In the genomic region with DNA sequence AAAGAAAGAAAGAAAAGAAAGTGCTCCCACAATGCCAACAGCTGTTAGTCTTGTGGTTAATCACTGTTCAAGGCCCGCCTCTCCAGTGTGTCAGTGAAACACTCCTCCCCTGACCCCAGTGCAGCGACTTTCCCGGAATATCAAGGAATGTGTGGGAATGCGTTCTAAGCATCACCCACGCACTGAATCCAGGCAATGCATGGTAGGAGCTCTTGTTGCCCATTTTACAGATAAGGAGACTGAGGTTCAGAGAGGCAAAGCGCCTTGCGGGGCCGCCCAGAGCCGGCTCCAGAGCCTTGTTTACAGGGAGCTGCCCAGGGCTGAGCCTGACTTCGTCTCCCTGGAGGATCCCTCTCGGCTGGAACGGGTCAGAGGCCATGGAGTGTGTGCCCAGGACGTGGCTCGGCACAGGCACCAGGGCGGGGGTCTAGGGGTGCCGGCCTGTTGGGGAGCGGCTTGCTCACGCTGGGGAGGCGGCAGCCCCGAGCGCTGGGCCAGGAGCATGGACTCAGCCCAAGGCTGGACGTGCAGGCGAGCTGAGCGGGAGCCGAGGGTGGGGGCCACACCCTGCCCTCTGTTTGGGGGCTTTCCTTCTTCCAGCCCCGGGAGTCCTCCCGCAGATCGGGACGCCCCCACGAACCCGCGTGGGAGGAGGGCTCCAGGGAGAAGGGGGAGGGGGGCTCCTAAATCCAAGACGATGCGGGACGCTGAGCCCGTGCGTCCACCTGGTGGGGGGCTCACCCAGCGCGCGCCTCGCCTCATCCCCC, we compare ENCODE assay signal across 8 cellular contexts. TPM values are rescaled to one million over a fixed set of nuclear protein-coding genes. Genes with fewer than 3 reads are reported as not detected.
DNase-seq lines count a peak whose midpoint lies in the region; ATAC-seq and TF ChIP-seq lines count a peak whose summit lies in the region.

No MANE protein-coding gene starts in this region.

- DNase-seq in DND-41 (no peak), fibroblast of mammary gland (ENCODE audit: low read depth) (peak; percentile 95), neural progenitor cell (ENCODE audit: low spot score) (peak; percentile 61), DMS79 (lab: John Stamatoyannopoulos, UW) (no peak)
- DNase-seq in activated CD8-positive, alpha-beta T cell treated with anti-CD3 and anti-CD28 coated beads for 36 hours: peak; percentile 33

- H3K27me3 Mint-ChIP-seq in activated CD8-positive, alpha-beta T cell treated with anti-CD3 and anti-CD28 coated beads for 36 hours: no peaks in the 10 kb centered on the region
- H3K27me3 Mint-ChIP-seq in neural progenitor cell (ENCODE audit: insufficient read depth, low read depth): peaks cover 6% of the 10 kb centered on the region

- peak overlapping the region; percentile 82 for H3K4me3 Mint-ChIP-seq in activated CD8-positive, alpha-beta T cell treated with anti-CD3 and anti-CD28 coated beads for 36 hours
- H3K4me3 Mint-ChIP-seq in neural progenitor cell: peak overlapping the region; percentile 91

- ATAC-seq in DND-41 (ENCODE audit: insufficient read depth, low read depth) (peak; percentile 10; the same call in 2 of the 3 replicates), HG02798 (IDR thresholded peaks at IDR 0.05; ENCODE audit: poor library complexity, unreplicated experiment) (peak; percentile 17), GM21423 (IDR thresholded peaks at IDR 0.05; ENCODE audit: unreplicated experiment) (no peak), GM18502 (IDR thresholded peaks at IDR 0.05; ENCODE audit: poor library complexity, unreplicated experiment) (no peak)
- ATAC-seq in activated CD8-positive, alpha-beta T cell treated with anti-CD3 and anti-CD28 coated beads for 36 hours: peak; percentile 9

- peak overlapping the region; percentile 83 for H3K27ac Mint-ChIP-seq in activated CD8-positive, alpha-beta T cell treated with anti-CD3 and anti-CD28 coated beads for 36 hours
- H3K27ac Mint-ChIP-seq in neural progenitor cell: peak overlapping the region; percentile 90

- H3F3A ChIP-seq in neural progenitor cell (ENCODE audit: low read depth): peaks cover 27% of the 10 kb centered on the region

- no peaks in the 10 kb centered on the region for H4K20me1 ChIP-seq in DND-41 (ENCODE audit: insufficient read depth, low read length)
- H4K20me1 ChIP-seq in neural progenitor cell (ENCODE audit: low read depth): peaks cover 32% of the 10 kb centered on the region

- peaks cover 11% of the 10 kb centered on the region for H3K9me3 Mint-ChIP-seq in activated CD8-positive, alpha-beta T cell treated with anti-CD3 and anti-CD28 coated beads for 36 hours
- H3K9me3 Mint-ChIP-seq in neural progenitor cell: peaks cover 11% of the 10 kb centered on the region

- H3K9ac ChIP-seq in DND-41 (ENCODE audit: low read depth, low read length) (peak overlapping the region; percentile 72), neural progenitor cell (peak overlapping the region; percentile 50)

- CTCF ChIA-PET in activated CD8-positive, alpha-beta T cell treated with anti-CD3 and anti-CD28 coated beads for 36 hours (lab: Charles Lee): interaction anchor here (1.2 to 3.0 kb wide), 5 partner anchors 19 to 164 kb away, joined by 3 to 16 read pairs (median 4); partner anchors contain the start of genes ST6GALNAC4 and TOR2A

- no peak for TF ChIP-seq CTCF in DND-41 (IDR thresholded peaks at IDR 0.05; ENCODE audit: borderline replicate concordance, extremely low read depth, low read length, poor library complexity, severe bottlenecking)
- TF ChIP-seq CTCF in activated CD8-positive, alpha-beta T cell treated with anti-CD3 and anti-CD28 coated beads for 36 hours (IDR thresholded peaks at IDR 0.05): no peak
- TF ChIP-seq CTCF in fibroblast of mammary gland (conservative IDR thresholded peaks at IDR 0.05; ENCODE audit: control insufficient read depth, insufficient read depth, low read depth, low read length): no peak
- no peak for TF ChIP-seq CTCF in neural progenitor cell (IDR thresholded peaks at IDR 0.05)

- peaks cover 46% of the 10 kb centered on the region for H3K36me3 Mint-ChIP-seq in activated CD8-positive, alpha-beta T cell treated with anti-CD3 and anti-CD28 coated beads for 36 hours (ENCODE audit: low read depth)
- H3K36me3 Mint-ChIP-seq in neural progenitor cell: peaks cover 24% of the 10 kb centered on the region

- peak overlapping the region; percentile 71 for H3K4me2 ChIP-seq in DND-41 (ENCODE audit: insufficient read depth, low read length)
- peak overlapping the region; percentile 90 for H3K4me2 ChIP-seq in neural progenitor cell

- H3K4me3 ChIP-seq in DND-41 (ENCODE audit: low read depth in 1 of 2, low read length in 2 of 2) (peak overlapping the region; percentile 51 to 66; a peak in 3 of 4 replicates), fibroblast of mammary gland (ENCODE audit: control insufficient read depth, low read depth, low read length) (peak overlapping the region; percentile 85), neural progenitor cell (peak overlapping the region; percentile 91)

- peak overlapping the region; percentile 75 for H2AFZ ChIP-seq in DND-41 (ENCODE audit: low read depth, low read length)
- peak overlapping the region; percentile 68 for H2AFZ ChIP-seq in neural progenitor cell (replicated peaks)

- POLR2A ChIA-PET in activated CD8-positive, alpha-beta T cell treated with anti-CD3 and anti-CD28 coated beads for 36 hours (lab: Charles Lee): interaction anchor here (1.0 to 3.7 kb wide), 7 partner anchors 11 to 109 kb away, joined by 3 to 19 read pairs (median 4); partner anchors contain the start of gene ST6GALNAC4

- H3K4me1 ChIP-seq in DND-41 (ENCODE audit: insufficient read depth, low read length) (peaks cover 21% of the 10 kb centered on the region), neural progenitor cell (peaks cover 23% of the 10 kb centered on the region)

- H3K27ac ChIP-seq in DND-41 (ENCODE audit: low read length) (peak overlapping the region; percentile 55; the same call in 1 of the 2 replicates), neural progenitor cell (no peak overlapping the region)

- H3K36me3 ChIP-seq in DND-41 (ENCODE audit: insufficient read depth, low read length): peaks cover 31% of the 10 kb centered on the region
- H3K36me3 ChIP-seq in neural progenitor cell: peaks cover 12% of the 10 kb centered on the region

- H3K9me3 ChIP-seq in DND-41 (ENCODE audit: insufficient read depth, low read length, severe bottlenecking): peaks cover 13% of the 10 kb centered on the region
- no peaks in the 10 kb centered on the region for H3K9me3 ChIP-seq in neural progenitor cell (ENCODE audit: low read depth)

- H3K27me3 ChIP-seq in DND-41 (ENCODE audit: insufficient read depth, low read length, poor library complexity): no peaks in the 10 kb centered on the region
- no peaks in the 10 kb centered on the region for H3K27me3 ChIP-seq in neural progenitor cell

- 0 out of 2 replicates have a peak, but pooled peaks cover 2% of the 10 kb centered on the region for H3K79me2 ChIP-seq in DND-41 (ENCODE audit: insufficient read depth, low read length)
- H3K79me2 ChIP-seq in neural progenitor cell (ENCODE audit: low read depth): peaks cover 18% of the 10 kb centered on the region

- intact Hi-C loops in activated CD8-positive, alpha-beta T cell treated with anti-CD3 and anti-CD28 coated beads for 36 hours (cut with micrococcal nuclease): no loop called here

- H3K4me1 Mint-ChIP-seq in activated CD8-positive, alpha-beta T cell treated with anti-CD3 and anti-CD28 coated beads for 36 hours (ENCODE audit: low read depth): peaks cover 31% of the 10 kb centered on the region
- peaks cover 44% of the 10 kb centered on the region for H3K4me1 Mint-ChIP-seq in neural progenitor cell

RNA-seq across cellular contexts. Expression of gene ST6GALNAC6, which starts 0.8 kb away (rescaled TPM):
- total RNA-seq in activated CD8-positive, alpha-beta T cell treated with anti-CD3 and anti-CD28 coated beads for 36 hours: 10 to 100 TPM; 36.9 to 38.8 TPM
- 14.3 and 42.7 TPM in 2 replicates for total RNA-seq in neural progenitor cell (ENCODE audit: low replicate concordance)

RNA-seq across cellular contexts. Expression of gene ST6GALNAC4, which starts 18.2 kb away (rescaled TPM):
- 10 to 100 TPM; 34.3 to 34.9 TPM for total RNA-seq in activated CD8-positive, alpha-beta T cell treated with anti-CD3 and anti-CD28 coated beads for 36 hours
- total RNA-seq in neural progenitor cell (ENCODE audit: low replicate concordance): 5.5 and 11.1 TPM in 2 replicates

RNA-seq across cellular contexts. Expression of gene AK1, which starts 21.1 kb away (rescaled TPM):
- total RNA-seq in activated CD8-positive, alpha-beta T cell treated with anti-CD3 and anti-CD28 coated beads for 36 hours: 10 to 100 TPM; 12.1 to 14.8 TPM
- 20.5 and 25.6 TPM in 2 replicates for total RNA-seq in neural progenitor cell (ENCODE audit: low replicate concordance)

RNA-seq across cellular contexts. Expression of gene PIP5KL1, which starts 32.0 kb away (rescaled TPM):
- total RNA-seq in activated CD8-positive, alpha-beta T cell treated with anti-CD3 and anti-CD28 coated beads for 36 hours: 1 to 10 TPM; 1.7 to 2.5 TPM
- total RNA-seq in neural progenitor cell (ENCODE audit: low replicate concordance): 1.4 and 8.8 TPM in 2 replicates

RNA-seq across cellular contexts. Expression of gene DPM2, which starts 39.0 kb away (rescaled TPM):
- 10 to 100 TPM; 41.3 to 43.9 TPM for total RNA-seq in activated CD8-positive, alpha-beta T cell treated with anti-CD3 and anti-CD28 coated beads for 36 hours
- 9.1 and 20.5 TPM in 2 replicates for total RNA-seq in neural progenitor cell (ENCODE audit: low replicate concordance)

Comparison
In these comparisons a context has a peak if more than half of its experiments do, and no peak if none do; other contexts are left out.
1. ATAC-seq: peak in DND-41 (single experiment), HG02798 (single experiment) and activated CD8-positive, alpha-beta T cell treated with anti-CD3 and anti-CD28 coated beads for 36 hours (single experiment); none in GM21423 (single experiment) and GM18502 (single experiment).
2. DNase-seq: peak in activated CD8-positive, alpha-beta T cell treated with anti-CD3 and anti-CD28 coated beads for 36 hours (single experiment), fibroblast of mammary gland (single experiment) and neural progenitor cell (single experiment); none in DND-41 (single experiment) and DMS79 (single experiment).
3. Peak in every context shown above with its lines, with median percentiles within 50 percentile points of each other: H3K4me3 ChIP-seq.